ENCODE assay signal across 8 cellular contexts in the genomic region with DNA sequence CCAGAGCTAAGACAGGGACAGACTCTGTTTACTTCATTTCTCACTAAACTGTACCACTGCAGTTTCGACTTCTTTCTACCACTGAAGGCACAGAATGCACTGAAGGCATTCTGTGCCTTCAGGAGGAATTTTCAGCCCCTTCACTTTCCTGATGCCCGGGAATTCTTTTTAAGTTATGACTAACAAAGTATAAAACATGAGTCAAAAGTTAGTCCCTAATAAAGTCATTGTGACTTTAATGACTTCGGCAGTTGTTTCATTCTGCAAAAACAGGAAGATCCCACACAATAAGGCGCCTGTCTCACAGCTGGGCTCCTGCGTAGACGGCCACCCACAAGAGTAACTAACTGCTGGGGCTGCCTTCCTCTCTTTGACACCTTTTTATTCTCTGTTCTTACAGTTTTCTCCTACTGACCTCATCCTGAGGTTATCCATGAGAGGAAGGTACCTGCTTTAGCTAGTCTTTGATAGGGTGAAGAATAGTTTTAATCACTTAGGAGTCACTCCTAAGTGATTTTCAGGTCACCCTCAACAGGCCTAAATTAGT.
A peak's percentile ranks its signal among the peaks of the same experiment; 100 is the strongest.
DNase-seq lines count a peak whose midpoint lies in the region; ATAC-seq and TF ChIP-seq lines count a peak whose summit lies in the region.

No MANE protein-coding gene starts in this region.

- intact Hi-C loops in left colon (cut with DNase I, micrococcal nuclease): no loop called here

- peak overlapping the region; percentile 95 for H3K27ac Mint-ChIP-seq in activated naive CD4-positive, alpha-beta T cell treated with anti-CD3 and anti-CD28 coated beads, Interleukin-2, amount 10 ng/mL, durations not matched to agents 7 days and 5 days

- peak overlapping the region; percentile 36 for H3K9ac ChIP-seq in Loucy (ENCODE audit: low read depth, low read length, poor library complexity, severe bottlenecking)

- 0 out of 2 replicates have a peak, but pooled peaks cover 7% of the 10 kb centered on the region for H3K79me2 ChIP-seq in Loucy (ENCODE audit: insufficient read depth, low read length)

- TF ChIP-seq CTCF in GM12865 (IDR thresholded peaks at IDR 0.05; ENCODE audit: insufficient read depth, low read depth, low read length, missing control alignments): no peak
- no peak for TF ChIP-seq CTCF in Loucy (conservative IDR thresholded peaks at IDR 0.05; ENCODE audit: low read length)

- no peaks in the 10 kb centered on the region for H3K9me2 ChIP-seq in Loucy (replicated peaks; ENCODE audit: low read depth, low read length)

- H3F3A ChIP-seq in Loucy (ENCODE audit: low read depth): no peaks in the 10 kb centered on the region

- peak; percentile 60 for ATAC-seq in left colon

- H3K27me3 ChIP-seq in Loucy (ENCODE audit: insufficient read depth, low read length, poor library complexity, severe bottlenecking): no peaks in the 10 kb centered on the region

- no peaks in the 10 kb centered on the region for H3K9me3 Mint-ChIP-seq in activated naive CD4-positive, alpha-beta T cell treated with anti-CD3 and anti-CD28 coated beads, Interleukin-2, amount 10 ng/mL, durations not matched to agents 7 days and 5 days

- H3K4me3 ChIP-seq in GM12865 (ENCODE audit: low read depth, low read length) (peak overlapping the region; percentile 56), Loucy (ENCODE audit: low read length, poor library complexity, severe bottlenecking) (peak overlapping the region; percentile 26)

- peak overlapping the region; percentile 12; the same call in 1 of the 2 replicates for H2AFZ ChIP-seq in Loucy (ENCODE audit: low read length)

- peak; percentile 81 for DNase-seq in GM12865 (ENCODE audit: low read depth)
- peak; percentile 39 for DNase-seq in H4 (ENCODE audit: low spot score)
- DNase-seq in activated naive CD4-positive, alpha-beta T cell treated with anti-CD3 and anti-CD28 coated beads, Interleukin-2, amount 10 ng/mL, durations not matched to agents 7 days and 5 days: peak; percentile 62
- DNase-seq in left colon: peak; percentile 47 to 54
- no peak for DNase-seq in NCI-H1092 treated with DMSO at 0.1 percent for 48 hours (lab: John Stamatoyannopoulos, UW)
- DNase-seq in DMS53 (lab: John Stamatoyannopoulos, UW): no peak

- no peaks in the 10 kb centered on the region for H3K27me3 Mint-ChIP-seq in activated naive CD4-positive, alpha-beta T cell treated with anti-CD3 and anti-CD28 coated beads, Interleukin-2, amount 10 ng/mL, durations not matched to agents 7 days and 5 days

- no peaks in the 10 kb centered on the region for H3K9me3 ChIP-seq in Loucy (ENCODE audit: insufficient read depth, low read depth, low read length)

- CTCF ChIA-PET in activated naive CD4-positive, alpha-beta T cell treated with anti-CD3 and anti-CD28 coated beads, Interleukin-2, amount 10 ng/mL, durations not matched to agents 7 days and 5 days (lab: Charles Lee): interaction anchor here (0.8 to 3.7 kb wide), 9 partner anchors 8 to 98 kb away, joined by 3 to 16 read pairs (median 4); no protein-coding TSS in a partner anchor

- no peaks in the 10 kb centered on the region for H3K36me3 ChIP-seq in Loucy (ENCODE audit: insufficient read depth, low read length)

- H3K4me3 Mint-ChIP-seq in activated naive CD4-positive, alpha-beta T cell treated with anti-CD3 and anti-CD28 coated beads, Interleukin-2, amount 10 ng/mL, durations not matched to agents 7 days and 5 days: peak overlapping the region; percentile 75

- no peaks in the 10 kb centered on the region for H4K20me1 ChIP-seq in Loucy (ENCODE audit: insufficient read depth, low read length, poor library complexity, severe bottlenecking)

- H3K27ac ChIP-seq in temporal lobe (ENCODE audit: low read depth, low read length): peak overlapping the region; percentile 73

- H3K4me1 ChIP-seq in Loucy (ENCODE audit: insufficient read depth, low read length, poor library complexity, severe bottlenecking): peaks cover 51% of the 10 kb centered on the region

- peaks cover 95% of the 10 kb centered on the region for H3K4me1 Mint-ChIP-seq in activated naive CD4-positive, alpha-beta T cell treated with anti-CD3 and anti-CD28 coated beads, Interleukin-2, amount 10 ng/mL, durations not matched to agents 7 days and 5 days

- H3K4me2 ChIP-seq in Loucy (ENCODE audit: low read depth, low read length, poor library complexity, severe bottlenecking): peak overlapping the region; percentile 28

- peaks cover 52% of the 10 kb centered on the region for H3K36me3 Mint-ChIP-seq in activated naive CD4-positive, alpha-beta T cell treated with anti-CD3 and anti-CD28 coated beads, Interleukin-2, amount 10 ng/mL, durations not matched to agents 7 days and 5 days

Comparison
In these comparisons a context has a peak if more than half of its experiments do, and no peak if none do; other contexts are left out.
1. DNase-seq: peak in GM12865 (single experiment), H4 (single experiment), activated naive CD4-positive, alpha-beta T cell treated with anti-CD3 and anti-CD28 coated beads, Interleukin-2, amount 10 ng/mL, durations not matched to agents 7 days and 5 days (single experiment) and left colon (2 of 2); none in NCI-H1092 treated with DMSO at 0.1 percent for 48 hours (single experiment) and DMS53 (single experiment).